ENCODE assay signal across 12 cellular contexts in the genomic region with DNA sequence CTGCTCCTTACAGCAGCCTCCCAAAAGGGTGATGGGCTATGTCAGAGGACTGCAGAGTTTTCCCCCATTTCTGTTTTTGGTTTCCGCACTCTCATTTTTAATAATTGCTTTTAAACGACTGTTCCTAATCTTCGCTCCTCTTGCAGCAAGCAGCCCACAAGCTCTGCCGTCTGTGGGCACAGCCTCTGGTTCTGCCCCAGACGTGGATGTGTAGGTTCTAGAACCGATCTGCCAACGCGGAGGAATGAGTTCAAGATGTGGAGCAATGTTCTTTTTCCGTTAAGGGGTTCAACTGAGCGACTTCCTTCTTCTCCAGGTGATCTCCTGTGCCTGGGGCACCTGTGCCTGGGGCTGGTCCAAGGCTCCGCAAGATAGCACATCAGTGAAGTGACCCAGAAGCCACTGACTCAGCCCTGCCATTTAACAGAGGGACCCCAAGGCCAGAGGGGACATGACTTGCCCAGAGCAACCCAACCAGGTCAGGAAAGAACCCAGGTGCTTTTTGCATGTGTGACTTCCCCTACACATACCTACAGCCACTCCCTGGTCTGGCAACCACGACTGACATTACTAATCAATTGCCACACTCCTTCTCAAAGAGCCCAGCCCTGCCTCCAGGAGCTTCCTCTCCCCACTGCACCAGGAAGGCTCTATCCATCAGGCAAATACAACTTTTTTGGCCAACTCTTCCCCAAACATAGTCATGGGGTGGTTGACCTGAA. TPM values are rescaled to one million over a fixed set of nuclear protein-coding genes. Genes with fewer than 3 reads are reported as not detected.
A peak's percentile ranks its signal among the peaks of the same experiment; 100 is the strongest.
DNase-seq lines count a peak whose midpoint lies in the region; ATAC-seq, FAIRE-seq and TF ChIP-seq lines count a peak whose summit lies in the region.
"Had no signal": no experiment of that assay in that cellular context is flagged by ENCODE, and none has a peak within 500 bp of the region (broad histone marks: within the 10 kb centered on the region; RNA-seq: fewer than 3 reads in every experiment).

No MANE protein-coding gene starts in this region.

- intact Hi-C loops in esophagus squamous epithelium (cut with DNase I) (no loop called here), gastrocnemius medialis (cut with DNase I; ENCODE audit: low total_unique reads) (no loop called here)

- no peak for ATAC-seq in naive thymus-derived CD8-positive, alpha-beta T cell
- no peak for ATAC-seq in gastrocnemius medialis

- peak overlapping the region in 2 of 10 donors; percentile 30 to 67 for H3K27ac Mint-ChIP-seq in naive thymus-derived CD8-positive, alpha-beta T cell
- H3K27ac Mint-ChIP-seq: activated T-helper 2 cell treated with anti-CD3 and anti-CD28 coated beads, Interferon-gamma antibody, Interleukin-2, Interleukin-4, amounts not matched to agents 10 μg/mL and 5 μg/mL and 100 μg/mL, durations not matched to agents 14 hours and 24 hours and 36 hours had no signal

- TF ChIP-seq POLR2A in GM12891 (IDR thresholded peaks at IDR 0.05; ENCODE audit: low read depth, low read length) (no peak), esophagus squamous epithelium (IDR thresholded peaks at IDR 0.05) (no peak), gastrocnemius medialis (IDR thresholded peaks at IDR 0.05) (no peak)

- no peak for DNase-seq in GM12891 (ENCODE audit: insufficient read length, low spot score)
- peak; percentile 95 for DNase-seq in RWPE1 (ENCODE audit: low spot score)
- DNase-seq in esophagus squamous epithelium (lab: John Stamatoyannopoulos, UW) = no peak
- DNase-seq in renal cortical epithelial cell (ENCODE audit: low read depth) = peak; percentile 57
- DNase-seq in naive thymus-derived CD8-positive, alpha-beta T cell = no peak
- no peak for DNase-seq in H4 (ENCODE audit: low spot score)
- no peak for DNase-seq in activated CD4-positive, alpha-beta T cell treated with anti-CD3 and anti-CD28 coated beads, Interleukin-2, amount 50 U/mL, for 1 hour
- DNase-seq in gastrocnemius medialis = no peak
- DNase-seq: activated CD4-positive, alpha-beta T cell treated with anti-CD3 and anti-CD28 coated beads, Interleukin-2, amount 50 U/mL, for 4 hours; NCI-H2081; Right ventricle myocardium superior had no signal

- TF ChIP-seq CTCF in RWPE1 (conservative IDR thresholded peaks at IDR 0.05; ENCODE audit: low read depth) (no peak), esophagus squamous epithelium (IDR thresholded peaks at IDR 0.05) (no peak), gastrocnemius medialis (IDR thresholded peaks at IDR 0.05 in 4 of 5, conservative IDR thresholded peaks at IDR 0.05 in 1 of 5) (no peak)

- H3K4me3 Mint-ChIP-seq in naive thymus-derived CD8-positive, alpha-beta T cell = no peak overlapping the region

- WGBS in esophagus squamous epithelium, 2 donors = 61 to 71% methylated on average over 3 to 10 of the region's 12 CpGs

- peak; percentile 75 for FAIRE-seq in GM12891 (lab: Jason Lieb, UNC)

- no peaks in the 10 kb centered on the region for H3K36me3 Mint-ChIP-seq in naive thymus-derived CD8-positive, alpha-beta T cell

- H3K27ac ChIP-seq in RWPE1 = peak overlapping the region; percentile 96
- peak overlapping the region in 3 of 4 donors; percentile 0 to 74 (median 10) for H3K27ac ChIP-seq in esophagus squamous epithelium
- H3K27ac ChIP-seq in gastrocnemius medialis = no peak overlapping the region

- POLR2A ChIA-PET in RWPE1 (lab: Yijun Ruan, JAX; ENCODE audit: low non-redundant PET) = no interaction called here
- POLR2A ChIA-PET in naive thymus-derived CD8-positive, alpha-beta T cell (lab: Charles Lee) = interaction anchor here (0.8 to 1.3 kb wide), 2 partner anchors 8 to 23 kb away, joined by 3 to 4 read pairs; partner anchors contain the start of gene PMEPA1

- H3K27me3 ChIP-seq in esophagus squamous epithelium (no peaks in the 10 kb centered on the region), gastrocnemius medialis (no peaks in the 10 kb centered on the region)

- no peaks in the 10 kb centered on the region for H3K9me3 Mint-ChIP-seq in naive thymus-derived CD8-positive, alpha-beta T cell
- H3K9me3 Mint-ChIP-seq: activated T-helper 2 cell treated with anti-CD3 and anti-CD28 coated beads, Interferon-gamma antibody, Interleukin-2, Interleukin-4, amounts not matched to agents 10 μg/mL and 5 μg/mL and 100 μg/mL, durations not matched to agents 14 hours and 24 hours and 36 hours had no signal

- peaks cover 3 to 71% (median 5%) of the 10 kb centered on the region in 4 donors for H3K4me1 Mint-ChIP-seq in naive thymus-derived CD8-positive, alpha-beta T cell

- no peaks in the 10 kb centered on the region for H3K27me3 Mint-ChIP-seq in naive thymus-derived CD8-positive, alpha-beta T cell

- CTCF ChIA-PET in RWPE1 (lab: Yijun Ruan, JAX) = interaction anchor here (0.5 to 1.9 kb wide), 2 partner anchors 64 to 128 kb away, joined by 3 to 6 read pairs; no protein-coding TSS in a partner anchor

- in situ Hi-C loops in gastrocnemius medialis (cut with MboI; ENCODE audit: low sequenced_read_pairs in 4 of 4) = no loop called here

- H3K36me3 ChIP-seq in esophagus squamous epithelium (no peaks in the 10 kb centered on the region), gastrocnemius medialis (no peaks in the 10 kb centered on the region)

- H3K4me1 ChIP-seq in esophagus squamous epithelium (peaks cover 8 to 97% (median 55%) of the 10 kb centered on the region in 3 donors), gastrocnemius medialis (peaks cover 36 to 52% of the 10 kb centered on the region in 2 donors)

- H3K9me3 ChIP-seq in esophagus squamous epithelium (no peaks in the 10 kb centered on the region), gastrocnemius medialis (no peaks in the 10 kb centered on the region)

- H3K4me3 ChIP-seq in esophagus squamous epithelium (no peak overlapping the region), gastrocnemius medialis (no peak overlapping the region)

TF ChIP-seq in GM12891, 5 proteins besides CTCF, POLR2A, EP300 and RAD21:
- TF ChIP-seq PAX5 (IDR thresholded peaks at IDR 0.05; ENCODE audit: insufficient read depth, low read length, severe bottlenecking) (no peak), POLR2AphosphoS5 (IDR thresholded peaks at IDR 0.05; ENCODE audit: low read depth, low read length) (no peak), TAF1 (IDR thresholded peaks at IDR 0.05; ENCODE audit: low read depth, low read length) (no peak), SPI1 (IDR thresholded peaks at IDR 0.05; ENCODE audit: low read depth, low read length) (no peak; the same call in 1 of the 2 replicates), POU2F2 (IDR thresholded peaks at IDR 0.05; ENCODE audit: low read depth, low read length) (no peak)

RNA-seq across cellular contexts. Expression of gene PMEPA1, which starts 22.7 kb away (rescaled TPM):
- 2.8 TPM for polyA plus RNA-seq in GM12891 (2012; ENCODE audit: low read depth, missing spikeins)
- total RNA-seq in esophagus squamous epithelium (1 to 10 TPM in 3 of 4 donors, under 1 TPM in 1; 0.95 to 4.6 (median 2.6) TPM), renal cortical epithelial cell (99.2 and 159 TPM in 2 replicates), gastrocnemius medialis (1 to 10 TPM; 1.5 to 8.1 (median 5.8) TPM)
- 10 to 100 TPM; 12.2 to 14.3 TPM for total RNA-seq in naive thymus-derived CD8-positive, alpha-beta T cell
- 1 to 10 TPM; 1.6 to 5.0 (median 3.5) TPM for polyA plus RNA-seq in naive thymus-derived CD8-positive, alpha-beta T cell
- total RNA-seq in H4 (2014; rRNA removed; shearing (Covaris generic)) = 10.0 and 14.4 TPM in 2 replicates

Comparison
In these comparisons a context has a peak if more than half of its experiments do, and no peak if none do; other contexts are left out.
1. DNase-seq: peak in RWPE1 (single experiment) and renal cortical epithelial cell (single experiment); none in GM12891 (single experiment), esophagus squamous epithelium (single experiment), naive thymus-derived CD8-positive, alpha-beta T cell (0 of 10), H4 (single experiment), activated CD4-positive, alpha-beta T cell treated with anti-CD3 and anti-CD28 coated beads, Interleukin-2, amount 50 U/mL, for 1 hour (single experiment) and gastrocnemius medialis (0 of 2).
2. H3K27ac ChIP-seq: peak in RWPE1 (single experiment) and esophagus squamous epithelium (3 of 4); none in gastrocnemius medialis (0 of 4).